In the genomic region with DNA sequence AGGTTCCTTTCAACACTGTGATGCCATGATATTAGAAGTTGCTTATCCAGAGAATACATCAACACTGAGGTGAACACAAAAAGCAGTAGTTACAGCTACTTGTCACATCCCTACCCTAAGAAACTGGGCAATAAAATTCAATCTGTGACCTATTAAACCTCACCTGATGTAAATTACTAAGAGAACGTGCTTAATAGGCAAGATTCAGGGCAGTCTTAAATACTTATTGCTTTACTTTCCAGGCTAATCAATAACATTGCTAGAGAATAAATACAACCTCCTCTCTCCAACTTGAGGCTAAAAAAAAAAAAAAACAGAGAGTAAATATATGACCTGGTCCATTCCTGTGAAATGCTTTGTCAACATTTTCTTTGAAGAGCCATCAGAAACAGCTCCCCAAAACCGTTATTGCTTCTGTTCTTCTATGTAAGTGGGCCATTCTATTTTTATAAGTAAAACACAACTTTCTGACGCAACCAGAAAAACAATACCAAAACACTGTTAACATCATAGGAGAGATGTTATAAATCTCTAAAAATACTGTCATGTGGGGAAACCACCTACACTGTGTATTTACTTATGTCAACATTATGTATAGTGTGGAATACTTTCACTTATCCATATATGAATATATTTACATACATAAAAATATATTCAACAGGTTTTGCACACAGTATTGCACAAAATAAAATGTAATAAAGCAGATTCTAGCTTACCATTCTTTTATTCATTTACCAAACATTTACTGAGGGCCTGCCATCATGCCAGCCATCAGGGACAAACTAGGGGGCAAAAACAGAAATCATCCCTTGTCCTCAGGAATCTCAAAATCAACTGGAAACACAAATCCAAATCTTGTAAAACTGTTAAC, we compare ENCODE assay signal across 19 cellular contexts. TPM values are rescaled to one million over a fixed set of nuclear protein-coding genes. Genes with fewer than 3 reads are reported as not detected.
DNase-seq lines count a peak whose midpoint lies in the region; ATAC-seq and TF ChIP-seq lines count a peak whose summit lies in the region.
"Had no signal": no experiment of that assay in that cellular context is flagged by ENCODE, and none has a peak within 500 bp of the region (broad histone marks: within the 10 kb centered on the region; RNA-seq: fewer than 3 reads in every experiment).

No MANE protein-coding gene starts in this region.

- no peak overlapping the region for H2AFZ ChIP-seq in SK-N-SH (ENCODE audit: low read depth)
- no peak overlapping the region for H2AFZ ChIP-seq in MM.1S (ENCODE audit: low read length)
- no peak overlapping the region for H2AFZ ChIP-seq in hepatocyte

- 89% methylated on average over 3 of the region's 3 CpGs for WGBS in SK-N-SH (ENCODE audit: low lambda C conversion rate)
- WGBS in hepatocyte (ENCODE audit: low lambda C conversion rate, missing lambda C conversion rate): 62% methylated on average over 3 of the region's 3 CpGs

- H3K27me3 ChIP-seq in SK-N-SH (ENCODE audit: insufficient read depth) (no peaks in the 10 kb centered on the region), MM.1S (replicated peaks; ENCODE audit: insufficient read depth, low read length) (peaks cover 8% of the 10 kb centered on the region), hepatocyte (no peaks in the 10 kb centered on the region)
- H3K27me3 ChIP-seq: gastrocnemius medialis had no signal

- H3K36me3 ChIP-seq in SK-N-SH (replicated peaks in 1 of 2; ENCODE audit: control insufficient read depth in 1 of 2, insufficient read depth in 2 of 2, low read length in 1 of 2) (peaks cover 26 to 34% of the 10 kb centered on the region in 2 experiments), MM.1S (replicated peaks; ENCODE audit: insufficient read depth, low read length) (peaks cover 11% of the 10 kb centered on the region; the same call in 1 of the 2 replicates), hepatocyte (replicated peaks; ENCODE audit: insufficient read depth, low read depth) (no peaks in the 10 kb centered on the region)
- H3K36me3 ChIP-seq: thoracic aorta had no signal

- no peaks in the 10 kb centered on the region for H3K27me3 Mint-ChIP-seq in activated naive CD4-positive, alpha-beta T cell treated with anti-CD3 and anti-CD28 coated beads for 36 hours (ENCODE audit: low read depth)

- ATAC-seq in SK-N-SH treated with all-trans-retinoic acid at 6 μM for 48 hours: no peak
- ATAC-seq: activated CD8-positive, alpha-beta T cell treated with anti-CD3 and anti-CD28 coated beads, Interleukin-2, amount 10 ng/mL, durations not matched to agents 7 days and 5 days; CD8-positive, alpha-beta T cell; gastrocnemius medialis; naive thymus-derived CD4-positive, alpha-beta T cell; right cardiac atrium had no signal

- H3K79me2 ChIP-seq in SK-N-SH (ENCODE audit: insufficient read depth): peaks cover 83% of the 10 kb centered on the region
- peaks cover 27% of the 10 kb centered on the region for H3K79me2 ChIP-seq in MM.1S (ENCODE audit: low read length)
- H3K79me2 ChIP-seq in hepatocyte: peaks cover 76% of the 10 kb centered on the region

- no peak for TF ChIP-seq RAD21 in SK-N-SH (IDR thresholded peaks at IDR 0.05; ENCODE audit: low read length)

- H3K4me1 ChIP-seq in SK-N-SH (ENCODE audit: control insufficient read depth in 1 of 2, insufficient read depth in 2 of 2, low read depth in 1 of 2, low read length in 1 of 2) (peaks cover 0 to 12% of the 10 kb centered on the region in 2 experiments; a peak in 2 of 4 replicates), MM.1S (ENCODE audit: low read length) (peaks cover 36% of the 10 kb centered on the region), hepatocyte (ENCODE audit: insufficient read depth) (peaks cover 24% of the 10 kb centered on the region)

- DNase-seq in SK-N-SH: no peak
- peak; percentile 74 for DNase-seq in MM.1S
- no peak for DNase-seq in hepatocyte (ENCODE audit: low spot score)
- DNase-seq in NCI-H82 (lab: John Stamatoyannopoulos, UW): no peak
- DNase-seq in activated naive CD4-positive, alpha-beta T cell treated with anti-CD3 and anti-CD28 coated beads for 36 hours: no peak
- no peak for DNase-seq in cerebellum (ENCODE audit: low spot score)
- no peak for DNase-seq in NCI-H1105 (lab: John Stamatoyannopoulos, UW)
- DNase-seq: activated CD8-positive, alpha-beta T cell treated with anti-CD3 and anti-CD28 coated beads, Interleukin-2, amount 10 ng/mL, durations not matched to agents 7 days and 5 days; CD8-positive, alpha-beta T cell; gastrocnemius medialis; naive thymus-derived CD4-positive, alpha-beta T cell; NCI-H1694; NCI-H524; right cardiac atrium; SW 1271 had no signal

- H3K4me3 ChIP-seq in SK-N-SH (ENCODE audit: low read depth in 2 of 2, low read length in 1 of 2): no peak overlapping the region
- no peak overlapping the region for H3K4me3 ChIP-seq in MM.1S (ENCODE audit: low read length)
- no peak overlapping the region for H3K4me3 ChIP-seq in hepatocyte
- H3K4me3 ChIP-seq: gastrocnemius medialis, lung had no signal

- no peak for TF ChIP-seq EP300 in SK-N-SH (IDR thresholded peaks at IDR 0.05; ENCODE audit: borderline replicate concordance in 1 of 2, low read depth in 1 of 2, low read length in 1 of 2)

- no peak for TF ChIP-seq CTCF in SK-N-SH (IDR thresholded peaks at IDR 0.05)
- no peak for TF ChIP-seq CTCF in MM.1S (IDR thresholded peaks at IDR 0.05; ENCODE audit: low read length)
- no peak for TF ChIP-seq CTCF in hepatocyte (IDR thresholded peaks at IDR 0.05; ENCODE audit: poor library complexity)

- H3K9me3 ChIP-seq in SK-N-SH (no peaks in the 10 kb centered on the region), MM.1S (replicated peaks; ENCODE audit: insufficient read depth, low read length) (no peaks in the 10 kb centered on the region), hepatocyte (ENCODE audit: low read depth) (no peaks in the 10 kb centered on the region)
- H3K9me3 ChIP-seq: gastrocnemius medialis, thoracic aorta had no signal

- no peak overlapping the region for H3K27ac ChIP-seq in SK-N-SH (ENCODE audit: low read depth in 2 of 2, low read length in 1 of 2)
- peak overlapping the region; percentile 56; the same call in 1 of the 2 replicates for H3K27ac ChIP-seq in MM.1S (ENCODE audit: low read length)
- H3K27ac ChIP-seq in hepatocyte: no peak overlapping the region

- H3K4me1 Mint-ChIP-seq in activated naive CD4-positive, alpha-beta T cell treated with anti-CD3 and anti-CD28 coated beads for 36 hours (ENCODE audit: low read depth): peaks cover 35% of the 10 kb centered on the region

- no peak overlapping the region for H3K4me3 Mint-ChIP-seq in activated naive CD4-positive, alpha-beta T cell treated with anti-CD3 and anti-CD28 coated beads for 36 hours
- H3K4me3 Mint-ChIP-seq: activated CD8-positive, alpha-beta T cell treated with anti-CD3 and anti-CD28 coated beads, Interleukin-2, amount 10 ng/mL, durations not matched to agents 7 days and 5 days; CD8-positive, alpha-beta T cell had no signal

- H3K9me2 ChIP-seq in SK-N-SH (no peaks in the 10 kb centered on the region), MM.1S (replicated peaks; ENCODE audit: insufficient read depth, low read length) (no peaks in the 10 kb centered on the region), hepatocyte (replicated peaks; ENCODE audit: insufficient read depth) (no peaks in the 10 kb centered on the region)

- no peak overlapping the region for H3K27ac Mint-ChIP-seq in activated naive CD4-positive, alpha-beta T cell treated with anti-CD3 and anti-CD28 coated beads for 36 hours
- H3K27ac Mint-ChIP-seq: activated CD8-positive, alpha-beta T cell treated with anti-CD3 and anti-CD28 coated beads, Interleukin-2, amount 10 ng/mL, durations not matched to agents 7 days and 5 days; activated T-helper 1 cell treated with anti-CD3 and anti-CD28 coated beads, Interleukin-12 subunit alpha, Interleukin-12 subunit beta, Interleukin-2, Interleukin-4 antibody, amounts not matched to agents 30 ng/mL and 10 ng/mL and 1 ng/mL, durations not matched to agents 14 hours and 24 hours and 36 hours; CD8-positive, alpha-beta T cell had no signal

- H3K4me2 ChIP-seq in SK-N-SH: peak overlapping the region; percentile 96; the same call in 1 of the 2 replicates
- peak overlapping the region; percentile 38; the same call in 1 of the 2 replicates for H3K4me2 ChIP-seq in MM.1S (ENCODE audit: low read depth, low read length)
- peak overlapping the region; percentile 18 for H3K4me2 ChIP-seq in hepatocyte

- CTCF ChIA-PET in SK-N-SH (lab: Yijun Ruan, JAX): interaction anchor here (0.9 kb wide), 1 partner anchor 769 kb away, joined by 3 read pairs; no protein-coding TSS in a partner anchor
- CTCF ChIA-PET in activated naive CD4-positive, alpha-beta T cell treated with anti-CD3 and anti-CD28 coated beads for 36 hours (lab: Charles Lee): interaction anchor here (0.5 to 0.6 kb wide), 3 partner anchors 73 to 298 kb away, joined by 3 to 6 read pairs (median 3); no protein-coding TSS in a partner anchor

- peaks cover 16% of the 10 kb centered on the region for H4K20me1 ChIP-seq in SK-N-SH (ENCODE audit: insufficient read depth)
- H4K20me1 ChIP-seq in MM.1S (ENCODE audit: insufficient read depth, low read length): peaks cover 14% of the 10 kb centered on the region
- H4K20me1 ChIP-seq in hepatocyte (ENCODE audit: insufficient read depth, poor library complexity, severe bottlenecking): peaks cover 28% of the 10 kb centered on the region

- H3K9me3 Mint-ChIP-seq in activated naive CD4-positive, alpha-beta T cell treated with anti-CD3 and anti-CD28 coated beads for 36 hours: no peaks in the 10 kb centered on the region
- H3K9me3 Mint-ChIP-seq: activated T-helper 1 cell treated with anti-CD3 and anti-CD28 coated beads, Interleukin-12 subunit alpha, Interleukin-12 subunit beta, Interleukin-2, Interleukin-4 antibody, amounts not matched to agents 30 ng/mL and 10 ng/mL and 1 ng/mL, durations not matched to agents 14 hours and 24 hours and 36 hours; CD8-positive, alpha-beta T cell; naive thymus-derived CD4-positive, alpha-beta T cell had no signal

- H3K9ac ChIP-seq in SK-N-SH (no peak overlapping the region), MM.1S (ENCODE audit: low read length) (0 out of 2 replicates have a peak overlapping the region, but pooled peaks have one; percentile 12)

- POLR2A ChIA-PET in SK-N-SH (lab: Yijun Ruan, JAX): no interaction called here

- H3F3A ChIP-seq in SK-N-SH (replicated peaks; ENCODE audit: insufficient read depth) (peaks cover 21% of the 10 kb centered on the region), MM.1S (ENCODE audit: insufficient read depth, low read length) (peaks cover 35% of the 10 kb centered on the region)

- peaks cover 26% of the 10 kb centered on the region for H3K36me3 Mint-ChIP-seq in activated naive CD4-positive, alpha-beta T cell treated with anti-CD3 and anti-CD28 coated beads for 36 hours (ENCODE audit: low read depth)

- intact Hi-C loops in activated naive CD4-positive, alpha-beta T cell treated with anti-CD3 and anti-CD28 coated beads for 36 hours (cut with micrococcal nuclease): loop anchor here (10.0 kb wide), 1 partner anchor 241 kb away; no protein-coding TSS in a partner anchor

RNA-seq across cellular contexts. Expression of a gene that starts 2.7 kb away (rescaled TPM):
- polyA plus RNA-seq in SK-N-SH (2012; rRNA removed): 8.1 and 10.6 TPM in 2 replicates
- 12.1 and 17.0 TPM in 2 replicates for polyA plus RNA-seq in SK-N-SH (2012; cell fraction: cytosol; rRNA removed)
- 5.6 and 7.1 TPM in 2 replicates for polyA plus RNA-seq in SK-N-SH (2012; cell fraction: nucleus; rRNA removed)
- 16.2 and 19.8 TPM in 2 replicates for total RNA-seq in hepatocyte
- polyA plus RNA-seq in hepatocyte: 14.8 and 16.9 TPM in 2 replicates
- 1 to 10 TPM; 2.4 to 3.1 TPM for total RNA-seq in activated naive CD4-positive, alpha-beta T cell treated with anti-CD3 and anti-CD28 coated beads for 36 hours
- 23.5 TPM for total RNA-seq in cerebellum

RNA-seq across cellular contexts. Expression of a gene that starts 2.8 kb away (rescaled TPM):
- polyA plus RNA-seq in SK-N-SH (2012; rRNA removed) (4,623 and 5,582 TPM in 2 replicates), hepatocyte (1,254 and 1,318 TPM in 2 replicates)
- 4,989 and 5,704 TPM in 2 replicates for polyA plus RNA-seq in SK-N-SH (2012; cell fraction: cytosol; rRNA removed)
- polyA plus RNA-seq in SK-N-SH (2012; cell fraction: nucleus; rRNA removed): 1,488 and 1,754 TPM in 2 replicates
- total RNA-seq in hepatocyte (2,924 and 3,305 TPM in 2 replicates), cerebellum (1,353 TPM)
- total RNA-seq in activated naive CD4-positive, alpha-beta T cell treated with anti-CD3 and anti-CD28 coated beads for 36 hours: 1,000 to 10,000 TPM; 2,861 to 2,959 TPM

RNA-seq across cellular contexts. Expression of a gene that starts 31.0 kb away (rescaled TPM):
- 12.0 and 15.4 TPM in 2 replicates for polyA plus RNA-seq in SK-N-SH (2012; rRNA removed)
- polyA plus RNA-seq in SK-N-SH (2012; cell fraction: cytosol; rRNA removed): 18.3 and 18.5 TPM in 2 replicates
- 4.3 and 10.0 TPM in 2 replicates for polyA plus RNA-seq in SK-N-SH (2012; cell fraction: nucleus; rRNA removed)
- 16.9 and 18.3 TPM in 2 replicates for total RNA-seq in hepatocyte
- 6.8 and 7.2 TPM in 2 replicates for polyA plus RNA-seq in hepatocyte
- total RNA-seq in activated naive CD4-positive, alpha-beta T cell treated with anti-CD3 and anti-CD28 coated beads for 36 hours: 1 to 10 TPM; 6.0 to 7.0 TPM
- 24.0 TPM for total RNA-seq in cerebellum

Comparison
In these comparisons a context has a peak if more than half of its experiments do, and no peak if none do; other contexts are left out.
1. H3K4me2 ChIP-seq: peak in every context shown above with its lines; median percentile 96 in SK-N-SH; 38 in MM.1S; 18 in hepatocyte.